ENCODE assay signal across 8 cellular contexts in genomic region chr9:37465249-37466036, GRCh38.
DNase-seq lines count a peak whose midpoint lies in the region; ATAC-seq and TF ChIP-seq lines count a peak whose summit lies in the region.

TSS of gene ZBTB5 (minus strand) at chr9:37465450. CDS start at chr9:37442551, 22,899 bp downstream.

- TF ChIP-seq POLR2A in GM19099 (IDR thresholded peaks at IDR 0.05; ENCODE audit: extremely low read depth, insufficient read length, low read depth), result peak; percentile 68

- peak within 1 kb of the TSS; percentile 95 for H3K4me3 ChIP-seq in choroid plexus epithelial cell (ENCODE audit: low read depth, low read length)

- peak; percentile 97 for DNase-seq in AG20443 (ENCODE audit: low spot score)
- peak; percentile 98 for DNase-seq in NCI-H510A treated with DMSO at 0.1 percent for 48 hours (lab: John Stamatoyannopoulos, UW)
- peak; percentile 98 for DNase-seq in activated CD4-positive, alpha-beta T cell treated with anti-CD3 and anti-CD28 coated beads for 24 hours (ENCODE audit: low read depth in 2 of 2)
- DNase-seq in choroid plexus epithelial cell (ENCODE audit: low read depth), result peak; percentile 100
- DNase-seq in kidney glomerular epithelial cell (lab: John Stamatoyannopoulos, UW), result peak; percentile 100
- DNase-seq in stimulated activated CD4-positive, alpha-beta T cell treated with anti-CD3 and anti-CD28 coated beads, Interleukin-1b, Interleukin-23, amount 100 ng/mL, for 1 hour (ENCODE audit: low read depth in 2 of 2), result peak; percentile 95 to 97

- peak; percentile 77 for ATAC-seq in HG03439 (IDR thresholded peaks at IDR 0.05; ENCODE audit: unreplicated experiment)

- TF ChIP-seq CTCF in choroid plexus epithelial cell (conservative IDR thresholded peaks at IDR 0.05; ENCODE audit: low read depth, low read length), result no peak

Comparison
In these comparisons a context has a peak if more than half of its experiments do, and no peak if none do; other contexts are left out.
1. Peak in every context shown above with its lines: DNase-seq, ATAC-seq and H3K4me3 ChIP-seq.